In genomic region chr4:6969826-6970800, GRCh38 we compare ENCODE assay signal across 10 cellular contexts.
DNase-seq lines count a peak whose midpoint lies in the region; ATAC-seq and TF ChIP-seq lines count a peak whose summit lies in the region.
"Had no signal": no experiment of that assay in that cellular context is flagged by ENCODE, and none has a peak within 500 bp of the region (broad histone marks: within the 10 kb centered on the region; RNA-seq: fewer than 3 reads in every experiment).

No MANE protein-coding gene starts in this region.

- no peak overlapping the region for H3K27ac ChIP-seq in stomach

- peaks cover 40% of the 10 kb centered on the region for H3K36me3 Mint-ChIP-seq in activated T-helper 17 cell treated with anti-CD3 and anti-CD28 coated beads, Interleukin-2, amount 50 U/mL, for 72 hours (ENCODE audit: low read depth)

- DNase-seq in GM10266 (ENCODE audit: extremely low spot score) (peak; percentile 58), stomach (no peak), ureter (ENCODE audit: low spot score) (no peak), activated T-cell treated with anti-CD3 and anti-CD28 coated beads for 4 hours (no peak)
- DNase-seq in activated naive CD4-positive, alpha-beta T cell (lab: John Stamatoyannopoulos, UW): no peak
- DNase-seq: amygdala, NCI-H82 had no signal

- ATAC-seq in GM19438 (IDR thresholded peaks at IDR 0.05; ENCODE audit: low read depth, unreplicated experiment): peak; percentile 85
- peak; percentile 81 for ATAC-seq in HG03064 (IDR thresholded peaks at IDR 0.05; ENCODE audit: low read depth, unreplicated experiment)
- ATAC-seq in activated T-helper 17 cell treated with anti-CD3 and anti-CD28 coated beads, Interleukin-2, amount 50 U/mL, for 72 hours (replicated peaks): no peak

- H3K27ac Mint-ChIP-seq in activated T-helper 17 cell treated with anti-CD3 and anti-CD28 coated beads, Interleukin-2, amount 50 U/mL, for 72 hours: peak overlapping the region; percentile 22

- TF ChIP-seq CTCF in GM10266 (IDR thresholded peaks at IDR 0.05; ENCODE audit: control insufficient read depth, insufficient read depth, low read depth, missing control alignments): no peak
- no peak for TF ChIP-seq CTCF in stomach (IDR thresholded peaks at IDR 0.05)

- intact Hi-C loops in stomach (cut with DNase I; ENCODE audit: low total_unique reads): loop anchor here (10.0 kb wide), 1 partner anchor 105 kb away; no protein-coding TSS in a partner anchor

- no peaks in the 10 kb centered on the region for H3K27me3 ChIP-seq in stomach

- H3K36me3 ChIP-seq in stomach: peaks cover 7 to 35% (median 33%) of the 10 kb centered on the region in 4 donors

- H3K4me3 Mint-ChIP-seq in activated T-helper 17 cell treated with anti-CD3 and anti-CD28 coated beads, Interleukin-2, amount 50 U/mL, for 72 hours: no peak overlapping the region

- H3K4me1 ChIP-seq in stomach: peaks cover 0 to 30% (median 12%) of the 10 kb centered on the region in 4 donors

- H3K9me3 Mint-ChIP-seq in activated T-helper 17 cell treated with anti-CD3 and anti-CD28 coated beads, Interleukin-2, amount 50 U/mL, for 72 hours: no peaks in the 10 kb centered on the region

- TF ChIP-seq POLR2A in stomach (IDR thresholded peaks at IDR 0.05): no peak

- H3K9me3 ChIP-seq in stomach: no peaks in the 10 kb centered on the region

- peaks cover 15% of the 10 kb centered on the region for H3K4me1 Mint-ChIP-seq in activated T-helper 17 cell treated with anti-CD3 and anti-CD28 coated beads, Interleukin-2, amount 50 U/mL, for 72 hours

- TF ChIP-seq EP300 in stomach (IDR thresholded peaks at IDR 0.05): no peak

- no peak overlapping the region for H3K4me3 ChIP-seq in stomach

- 84 to 90% (median 89%) methylated on average over 16 to 18 of the region's 18 CpGs for WGBS in stomach, 5 donors

- H3K27me3 Mint-ChIP-seq in activated T-helper 17 cell treated with anti-CD3 and anti-CD28 coated beads, Interleukin-2, amount 50 U/mL, for 72 hours: no peaks in the 10 kb centered on the region
